9 cellular contexts compared by ENCODE assay signal in the genomic region with DNA sequence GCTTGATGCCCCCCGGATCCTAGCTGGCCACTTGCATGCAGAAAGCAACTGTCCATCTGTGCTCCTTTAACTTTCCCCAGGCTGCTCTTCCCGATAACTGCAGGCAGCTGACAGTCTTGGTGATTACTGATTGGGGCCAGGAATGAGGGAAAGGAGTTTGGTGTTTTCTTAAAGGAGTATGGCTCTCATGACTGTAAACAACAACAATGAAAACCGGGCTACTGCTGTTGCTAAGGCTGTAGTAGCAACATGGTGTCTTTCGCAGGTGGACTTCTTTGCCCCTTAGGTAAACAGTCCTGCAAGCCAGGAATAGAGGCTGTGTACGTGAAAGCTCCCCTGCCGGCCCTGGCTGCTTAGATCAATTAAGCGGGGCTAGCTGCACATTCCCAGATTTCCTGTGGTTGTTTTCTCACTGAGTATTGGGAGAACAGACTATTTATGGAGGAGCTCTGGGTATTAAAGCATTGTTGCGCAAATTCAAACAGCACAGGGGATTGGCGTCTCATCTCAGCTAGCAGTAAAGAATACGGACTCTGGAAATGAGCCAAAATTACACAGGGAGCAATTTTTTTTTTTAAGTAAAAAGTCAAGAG.
A peak's percentile ranks its signal among the peaks of the same experiment; 100 is the strongest.
DNase-seq lines count a peak whose midpoint lies in the region; ATAC-seq and TF ChIP-seq lines count a peak whose summit lies in the region.
"Had no signal": no experiment of that assay in that cellular context is flagged by ENCODE, and none has a peak within 500 bp of the region (broad histone marks: within the 10 kb centered on the region; RNA-seq: fewer than 3 reads in every experiment).

No MANE protein-coding gene starts in this region.

- DNase-seq in NCI-H2081 (lab: John Stamatoyannopoulos, UW) (peak; percentile 4 to 55), NCI-H2081 treated with DMSO at 0.1 percent for 48 hours (lab: John Stamatoyannopoulos, UW) (no peak), cardiac fibroblast (ENCODE audit: low read depth in 2 of 2) (peak; percentile 78 to 79), type B pancreatic cell (ENCODE audit: extremely low spot score, unreplicated experiment) (no peak), osteocyte (ENCODE audit: extremely low spot score, unreplicated experiment) (no peak)
- DNase-seq: NCI-H1930 had no signal

- TF ChIP-seq CTCF in cardiac fibroblast (IDR thresholded peaks at IDR 0.05; ENCODE audit: low read depth, low read length) (no peak), type B pancreatic cell (conservative IDR thresholded peaks at IDR 0.05) (no peak), osteocyte (IDR thresholded peaks at IDR 0.05) (no peak)

- H3K27me3 ChIP-seq in layer of hippocampus (ENCODE audit: control insufficient read depth, insufficient read depth, low read length): no peaks in the 10 kb centered on the region

- peak overlapping the region; percentile 36 for H3K27ac ChIP-seq in layer of hippocampus (ENCODE audit: low read depth, low read length)

- H3K27me3 Mint-ChIP-seq in type B pancreatic cell: no peaks in the 10 kb centered on the region
- H3K27me3 Mint-ChIP-seq in osteocyte (ENCODE audit: unreplicated experiment): no peaks in the 10 kb centered on the region

- H3K36me3 Mint-ChIP-seq in type B pancreatic cell (peaks cover 4% of the 10 kb centered on the region), osteocyte (ENCODE audit: unreplicated experiment) (peaks cover 5% of the 10 kb centered on the region)

- H3K27ac Mint-ChIP-seq in type B pancreatic cell (peak overlapping the region; percentile 46), osteocyte (ENCODE audit: unreplicated experiment) (no peak overlapping the region)

- ATAC-seq in GM19035 (IDR thresholded peaks at IDR 0.05; ENCODE audit: unreplicated experiment) (no peak), HG03457 (IDR thresholded peaks at IDR 0.05; ENCODE audit: unreplicated experiment) (no peak)

- H3K9me3 Mint-ChIP-seq in type B pancreatic cell: no peaks in the 10 kb centered on the region
- H3K9me3 Mint-ChIP-seq in osteocyte (ENCODE audit: unreplicated experiment): no peaks in the 10 kb centered on the region

- peak overlapping the region; percentile 68 for H3K4me3 Mint-ChIP-seq in type B pancreatic cell
- H3K4me3 Mint-ChIP-seq in osteocyte (ENCODE audit: unreplicated experiment): no peak overlapping the region

- peaks cover 41% of the 10 kb centered on the region for H3K4me1 Mint-ChIP-seq in type B pancreatic cell (ENCODE audit: unreplicated experiment)
- H3K4me1 Mint-ChIP-seq in osteocyte (ENCODE audit: unreplicated experiment): peaks cover 35% of the 10 kb centered on the region

- no peak overlapping the region for H3K4me3 ChIP-seq in cardiac fibroblast (replicated peaks in 1 of 2; ENCODE audit: low read depth in 2 of 2, low read length in 2 of 2)

Comparison
In these comparisons a context has a peak if more than half of its experiments do, and no peak if none do; other contexts are left out.
1. DNase-seq: peak in NCI-H2081 (2 of 2) and cardiac fibroblast (2 of 2); none in NCI-H2081 treated with DMSO at 0.1 percent for 48 hours (single experiment), type B pancreatic cell (single experiment) and osteocyte (single experiment).